Comparison of ENCODE assay signal across 15 cellular contexts in genomic region chr9:22157831-22158230, GRCh38.
DNase-seq lines count a peak whose midpoint lies in the region; ATAC-seq and TF ChIP-seq lines count a peak whose summit lies in the region.
"Had no signal": no experiment of that assay in that cellular context is flagged by ENCODE, and none has a peak within 500 bp of the region (broad histone marks: within the 10 kb centered on the region; RNA-seq: fewer than 3 reads in every experiment).

No MANE protein-coding gene starts in this region.

- in situ Hi-C loops in brain microvascular endothelial cell (cut with HindIII; ENCODE audit: low pct_ligation_motif_present, low sequenced_read_pairs) = no loop called here

- H3K4me3 Mint-ChIP-seq in type B pancreatic cell = no peak overlapping the region
- no peak overlapping the region for H3K4me3 Mint-ChIP-seq in CD4-positive, alpha-beta T cell
- H3K4me3 Mint-ChIP-seq: CD4-positive, CD25-positive, alpha-beta regulatory T cell had no signal

- H3K36me3 ChIP-seq in left ventricle myocardium inferior (no peaks in the 10 kb centered on the region), heart right ventricle (no peaks in the 10 kb centered on the region), brain microvascular endothelial cell (replicated peaks) (no peaks in the 10 kb centered on the region)

- no peaks in the 10 kb centered on the region for H3K27me3 Mint-ChIP-seq in type B pancreatic cell
- H3K27me3 Mint-ChIP-seq in CD4-positive, alpha-beta T cell = peaks cover 20% of the 10 kb centered on the region

- H3K27me3 ChIP-seq in left ventricle myocardium inferior (ENCODE audit: low read depth) (no peaks in the 10 kb centered on the region), heart right ventricle (no peaks in the 10 kb centered on the region), brain microvascular endothelial cell (replicated peaks) (no peaks in the 10 kb centered on the region)
- peaks cover 4% of the 10 kb centered on the region for H3K27me3 ChIP-seq in CD4-positive, alpha-beta T cell (ENCODE audit: control insufficient read depth, insufficient read depth, low read length)

- no peak overlapping the region for H3K4me3 ChIP-seq in left ventricle myocardium inferior
- H3K4me3 ChIP-seq in heart right ventricle = no peak overlapping the region
- H3K4me3 ChIP-seq in brain microvascular endothelial cell (ENCODE audit: low read depth, low read length) = no peak overlapping the region

- H3K9me3 ChIP-seq in left ventricle myocardium inferior (replicated peaks) = no peaks in the 10 kb centered on the region
- H3K9me3 ChIP-seq in heart right ventricle = no peaks in the 10 kb centered on the region
- H3K9me3 ChIP-seq in CD4-positive, alpha-beta T cell (ENCODE audit: control insufficient read depth, low read length) = no peaks in the 10 kb centered on the region

- intact Hi-C loops in left ventricle myocardium inferior (cut with micrococcal nuclease) = no loop called here
- intact Hi-C loops in heart right ventricle (cut with DNase I) = no loop called here
- intact Hi-C loops in CD4-positive, alpha-beta T cell (cut with DNase I, micrococcal nuclease) = no loop called here

- 37 to 50% methylated on average over 4 of the region's 4 CpGs for WGBS in heart right ventricle, 2 donors

- peak overlapping the region; percentile 5 for H3K27ac Mint-ChIP-seq in type B pancreatic cell
- H3K27ac Mint-ChIP-seq in CD4-positive, alpha-beta T cell = no peak overlapping the region
- H3K27ac Mint-ChIP-seq: CD4-positive, CD25-positive, alpha-beta regulatory T cell had no signal

- CTCF ChIA-PET in CD4-positive, alpha-beta T cell (lab: Charles Lee) = interaction anchor here (0.6 kb wide), 1 partner anchor 25 kb away, joined by 3 read pairs; no protein-coding TSS in a partner anchor

- TF ChIP-seq CTCF in left ventricle myocardium inferior (IDR thresholded peaks at IDR 0.05; ENCODE audit: borderline replicate concordance) = no peak
- TF ChIP-seq CTCF in heart right ventricle (IDR thresholded peaks at IDR 0.05) = no peak
- TF ChIP-seq CTCF in brain microvascular endothelial cell (IDR thresholded peaks at IDR 0.05; ENCODE audit: low read depth, low read length, missing control alignments) = no peak
- TF ChIP-seq CTCF in type B pancreatic cell (conservative IDR thresholded peaks at IDR 0.05) = no peak
- TF ChIP-seq CTCF in CD4-positive, alpha-beta T cell (IDR thresholded peaks at IDR 0.05) = no peak

- H3K4me1 Mint-ChIP-seq in type B pancreatic cell (ENCODE audit: unreplicated experiment) = no peaks in the 10 kb centered on the region
- H3K4me1 Mint-ChIP-seq in CD4-positive, alpha-beta T cell (ENCODE audit: low read depth) = no peaks in the 10 kb centered on the region

- H3K4me1 ChIP-seq in left ventricle myocardium inferior (peaks cover 27% of the 10 kb centered on the region), heart right ventricle (peaks cover 0 to 36% (median 22%) of the 10 kb centered on the region in 9 donors)

- no peaks in the 10 kb centered on the region for H3K9me3 Mint-ChIP-seq in type B pancreatic cell
- H3K9me3 Mint-ChIP-seq in CD4-positive, alpha-beta T cell = no peaks in the 10 kb centered on the region

- H3K27ac ChIP-seq in left ventricle myocardium inferior (replicated peaks) (peak overlapping the region; percentile 10), heart right ventricle (peak overlapping the region in 4 of 10 donors; percentile 23 to 56 (median 30)), brain microvascular endothelial cell (peak overlapping the region; percentile 93)
- H3K27ac ChIP-seq in CD4-positive, alpha-beta T cell (ENCODE audit: low read depth, low read length) = no peak overlapping the region

- no peaks in the 10 kb centered on the region for H3K36me3 Mint-ChIP-seq in type B pancreatic cell
- no peaks in the 10 kb centered on the region for H3K36me3 Mint-ChIP-seq in CD4-positive, alpha-beta T cell (ENCODE audit: low read depth)
- H3K36me3 Mint-ChIP-seq: CD4-positive, CD25-positive, alpha-beta regulatory T cell had no signal

- POLR2A ChIA-PET in CD4-positive, alpha-beta T cell (lab: Charles Lee) = no interaction called here

- no peak for DNase-seq in left ventricle myocardium inferior
- DNase-seq in heart right ventricle = no peak
- no peak for DNase-seq in brain microvascular endothelial cell
- peak; percentile 50 to 79 for DNase-seq in lung microvascular endothelial cell (ENCODE audit: low read depth in 2 of 2)
- no peak for DNase-seq in type B pancreatic cell (ENCODE audit: extremely low spot score, unreplicated experiment)
- DNase-seq in CD4-positive, alpha-beta T cell = no peak
- no peak for DNase-seq in NCI-H524 treated with DMSO at 0.1 percent for 48 hours (lab: John Stamatoyannopoulos, UW)
- DNase-seq: CD4-positive, CD25-positive, alpha-beta regulatory T cell; DMS79 treated with DMSO at 0.1 percent for 48 hours; NCI-H1092 treated with DMSO at 0.1 percent for 48 hours; NCI-H1694; NCI-H774; SHP77 had no signal

- no peak for ATAC-seq in heart right ventricle
- ATAC-seq in GM21367 (IDR thresholded peaks at IDR 0.05; ENCODE audit: unreplicated experiment) = no peak
- ATAC-seq in CD4-positive, alpha-beta T cell (ENCODE audit: poor library complexity) = no peak
- ATAC-seq: Panc1 had no signal

Comparison
In these comparisons a context has a peak if more than half of its experiments do, and no peak if none do; other contexts are left out.
1. DNase-seq: peak in lung microvascular endothelial cell (2 of 2); none in left ventricle myocardium inferior (single experiment), heart right ventricle (0 of 2), brain microvascular endothelial cell (single experiment), type B pancreatic cell (single experiment), CD4-positive, alpha-beta T cell (0 of 10) and NCI-H524 treated with DMSO at 0.1 percent for 48 hours (single experiment).